1 cellular context compared by ENCODE assay signal in the genomic region with DNA sequence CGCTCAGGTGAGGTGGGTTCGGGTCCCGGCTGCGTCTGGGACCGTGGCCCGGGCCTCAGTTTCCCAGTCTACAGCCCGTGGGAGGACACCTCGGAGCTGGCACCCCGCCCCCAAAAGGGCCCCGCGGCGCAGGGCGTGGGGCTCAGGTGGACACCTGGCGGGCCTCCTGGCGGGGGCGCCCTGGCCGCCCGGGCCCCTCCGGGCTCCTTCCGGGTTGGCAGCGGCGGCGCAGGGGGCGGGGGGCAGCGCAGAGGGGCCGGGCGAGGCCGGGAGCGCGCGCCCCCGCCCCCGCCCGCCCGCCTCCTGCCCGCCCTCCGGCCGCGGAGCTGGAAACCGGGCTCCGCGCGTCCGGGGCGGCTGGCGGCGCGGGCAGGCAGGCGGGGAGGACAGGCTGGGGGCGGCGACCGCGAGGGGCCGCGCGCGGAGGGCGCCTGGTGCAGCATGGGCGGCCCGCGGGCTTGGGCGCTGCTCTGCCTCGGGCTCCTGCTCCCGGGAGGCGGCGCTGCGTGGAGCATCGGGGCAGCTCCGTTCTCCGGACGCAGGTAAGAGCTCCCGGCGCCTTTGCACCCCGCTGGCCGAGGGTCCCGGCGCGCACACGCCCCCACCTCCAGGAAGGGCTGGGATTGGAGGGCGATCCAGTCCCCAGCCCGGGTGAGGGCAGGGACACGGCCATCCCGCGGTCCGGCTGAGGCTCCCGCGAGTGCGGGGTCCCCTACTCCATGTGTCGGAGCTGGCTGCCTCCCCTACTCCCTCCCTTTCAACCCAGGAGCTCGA.
A peak's percentile ranks its signal among the peaks of the same experiment; 100 is the strongest.
TF ChIP-seq lines count a peak whose summit lies in the region.

A gene (plus strand): TSS at position 299 of the 774 bp plus-strand sequence. CDS start 143 bp downstream, at position 442.

TF ChIP-seq in HepG2, 621 proteins besides CTCF, POLR2A, EP300 and RAD21 (continued from another document):
- 0 out of 2 replicates have a peak, but pooled peaks have one; percentile 54 for TF ChIP-seq ZNF746 (CRISPR knock-in tag; IDR thresholded peaks at IDR 0.05)
- no peak for TF ChIP-seq KLF12 (CRISPR knock-in tag; IDR thresholded peaks at IDR 0.05; ENCODE audit: borderline replicate concordance)
- TF ChIP-seq, protein P1, sequence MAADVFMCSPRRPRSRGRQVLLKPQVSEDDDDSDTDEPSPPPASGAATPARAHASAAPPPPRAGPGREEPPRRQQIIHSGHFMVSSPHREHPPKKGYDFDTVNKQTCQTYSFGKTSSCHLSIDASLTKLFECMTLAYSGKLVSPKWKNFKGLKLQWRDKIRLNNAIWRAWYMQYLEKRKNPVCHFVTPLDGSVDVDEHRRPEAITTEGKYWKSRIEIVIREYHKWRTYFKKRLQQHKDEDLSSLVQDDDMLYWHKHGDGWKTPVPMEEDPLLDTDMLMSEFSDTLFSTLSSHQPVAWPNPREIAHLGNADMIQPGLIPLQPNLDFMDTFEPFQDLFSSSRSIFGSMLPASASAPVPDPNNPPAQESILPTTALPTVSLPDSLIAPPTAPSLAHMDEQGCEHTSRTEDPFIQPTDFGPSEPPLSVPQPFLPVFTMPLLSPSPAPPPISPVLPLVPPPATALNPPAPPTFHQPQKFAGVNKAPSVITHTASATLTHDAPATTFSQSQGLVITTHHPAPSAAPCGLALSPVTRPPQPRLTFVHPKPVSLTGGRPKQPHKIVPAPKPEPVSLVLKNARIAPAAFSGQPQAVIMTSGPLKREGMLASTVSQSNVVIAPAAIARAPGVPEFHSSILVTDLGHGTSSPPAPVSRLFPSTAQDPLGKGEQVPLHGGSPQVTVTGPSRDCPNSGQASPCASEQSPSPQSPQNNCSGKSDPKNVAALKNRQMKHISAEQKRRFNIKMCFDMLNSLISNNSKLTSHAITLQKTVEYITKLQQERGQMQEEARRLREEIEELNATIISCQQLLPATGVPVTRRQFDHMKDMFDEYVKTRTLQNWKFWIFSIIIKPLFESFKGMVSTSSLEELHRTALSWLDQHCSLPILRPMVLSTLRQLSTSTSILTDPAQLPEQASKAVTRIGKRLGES (CRISPR knock-in tag; IDR thresholded peaks at IDR 0.05; ENCODE audit: borderline replicate concordance): no peak
- TF ChIP-seq, protein P2, sequence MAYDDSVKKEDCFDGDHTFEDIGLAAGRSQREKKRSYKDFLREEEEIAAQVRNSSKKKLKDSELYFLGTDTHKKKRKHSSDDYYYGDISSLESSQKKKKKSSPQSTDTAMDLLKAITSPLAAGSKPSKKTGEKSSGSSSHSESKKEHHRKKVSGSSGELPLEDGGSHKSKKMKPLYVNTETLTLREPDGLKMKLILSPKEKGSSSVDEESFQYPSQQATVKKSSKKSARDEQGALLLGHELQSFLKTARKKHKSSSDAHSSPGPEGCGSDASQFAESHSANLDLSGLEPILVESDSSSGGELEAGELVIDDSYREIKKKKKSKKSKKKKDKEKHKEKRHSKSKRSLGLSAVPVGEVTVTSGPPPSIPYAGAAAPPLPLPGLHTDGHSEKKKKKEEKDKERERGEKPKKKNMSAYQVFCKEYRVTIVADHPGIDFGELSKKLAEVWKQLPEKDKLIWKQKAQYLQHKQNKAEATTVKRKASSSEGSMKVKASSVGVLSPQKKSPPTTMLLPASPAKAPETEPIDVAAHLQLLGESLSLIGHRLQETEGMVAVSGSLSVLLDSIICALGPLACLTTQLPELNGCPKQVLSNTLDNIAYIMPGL (CRISPR knock-in tag; IDR thresholded peaks at IDR 0.05; ENCODE audit: borderline replicate concordance in 1 of 2, low read depth in 1 of 2): 0 out of 4 replicates have a peak, but pooled peaks of 1 of the 2 experiments have one; percentile 45
- TF ChIP-seq HNRNPK (IDR thresholded peaks at IDR 0.05; ENCODE audit: low read depth, low read length, poor library complexity, severe bottlenecking): peak; percentile 31
- TF ChIP-seq ZNF777 (CRISPR knock-in tag; IDR thresholded peaks at IDR 0.05): 0 out of 2 replicates have a peak, but pooled peaks have one; percentile 42
- TF ChIP-seq STAG1 (CRISPR knock-in tag; IDR thresholded peaks at IDR 0.05): peak; percentile 26
- TF ChIP-seq ZNF761 (CRISPR knock-in tag; conservative IDR thresholded peaks at IDR 0.05): 0 out of 2 replicates have a peak, but pooled peaks have one; percentile 40
- TF ChIP-seq ZSCAN31 (CRISPR knock-in tag; IDR thresholded peaks at IDR 0.05; ENCODE audit: low read depth): peak; percentile 30; the same call in 1 of the 2 replicates
- no peak for TF ChIP-seq EHMT2 (IDR thresholded peaks at IDR 0.05; ENCODE audit: borderline replicate concordance, low read depth, low read length)
- TF ChIP-seq, protein P3, sequence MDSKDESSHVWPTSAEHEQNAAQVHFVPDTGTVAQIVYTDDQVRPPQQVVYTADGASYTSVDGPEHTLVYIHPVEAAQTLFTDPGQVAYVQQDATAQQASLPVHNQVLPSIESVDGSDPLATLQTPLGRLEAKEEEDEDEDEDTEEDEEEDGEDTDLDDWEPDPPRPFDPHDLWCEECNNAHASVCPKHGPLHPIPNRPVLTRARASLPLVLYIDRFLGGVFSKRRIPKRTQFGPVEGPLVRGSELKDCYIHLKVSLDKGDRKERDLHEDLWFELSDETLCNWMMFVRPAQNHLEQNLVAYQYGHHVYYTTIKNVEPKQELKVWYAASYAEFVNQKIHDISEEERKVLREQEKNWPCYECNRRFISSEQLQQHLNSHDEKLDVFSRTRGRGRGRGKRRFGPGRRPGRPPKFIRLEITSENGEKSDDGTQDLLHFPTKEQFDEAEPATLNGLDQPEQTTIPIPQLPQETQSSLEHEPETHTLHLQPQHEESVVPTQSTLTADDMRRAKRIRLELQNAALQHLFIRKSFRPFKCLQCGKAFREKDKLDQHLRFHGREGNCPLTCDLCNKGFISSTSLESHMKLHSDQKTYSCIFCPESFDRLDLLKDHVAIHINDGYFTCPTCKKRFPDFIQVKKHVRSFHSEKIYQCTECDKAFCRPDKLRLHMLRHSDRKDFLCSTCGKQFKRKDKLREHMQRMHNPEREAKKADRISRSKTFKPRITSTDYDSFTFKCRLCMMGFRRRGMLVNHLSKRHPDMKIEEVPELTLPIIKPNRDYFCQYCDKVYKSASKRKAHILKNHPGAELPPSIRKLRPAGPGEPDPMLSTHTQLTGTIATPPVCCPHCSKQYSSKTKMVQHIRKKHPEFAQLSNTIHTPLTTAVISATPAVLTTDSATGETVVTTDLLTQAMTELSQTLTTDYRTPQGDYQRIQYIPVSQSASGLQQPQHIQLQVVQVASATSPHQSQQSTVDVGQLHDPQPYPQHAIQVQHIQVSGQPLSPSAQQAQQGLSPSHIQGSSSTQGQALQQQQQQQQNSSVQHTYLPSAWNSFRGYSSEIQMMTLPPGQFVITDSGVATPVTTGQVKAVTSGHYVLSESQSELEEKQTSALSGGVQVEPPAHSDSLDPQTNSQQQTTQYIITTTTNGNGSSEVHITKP (CRISPR knock-in tag; IDR thresholded peaks at IDR 0.05; ENCODE audit: low read depth): no peak
- TF ChIP-seq, protein P4, sequence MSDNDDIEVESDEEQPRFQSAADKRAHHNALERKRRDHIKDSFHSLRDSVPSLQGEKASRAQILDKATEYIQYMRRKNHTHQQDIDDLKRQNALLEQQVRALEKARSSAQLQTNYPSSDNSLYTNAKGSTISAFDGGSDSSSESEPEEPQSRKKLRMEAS (IDR thresholded peaks at IDR 0.05): peak; percentile 54; the same call in 1 of the 2 replicates
- 0 out of 2 replicates have a peak, but pooled peaks have one; percentile 17 for TF ChIP-seq RBFOX2 (IDR thresholded peaks at IDR 0.05; ENCODE audit: low read depth, low read length)
- TF ChIP-seq, protein P5, sequence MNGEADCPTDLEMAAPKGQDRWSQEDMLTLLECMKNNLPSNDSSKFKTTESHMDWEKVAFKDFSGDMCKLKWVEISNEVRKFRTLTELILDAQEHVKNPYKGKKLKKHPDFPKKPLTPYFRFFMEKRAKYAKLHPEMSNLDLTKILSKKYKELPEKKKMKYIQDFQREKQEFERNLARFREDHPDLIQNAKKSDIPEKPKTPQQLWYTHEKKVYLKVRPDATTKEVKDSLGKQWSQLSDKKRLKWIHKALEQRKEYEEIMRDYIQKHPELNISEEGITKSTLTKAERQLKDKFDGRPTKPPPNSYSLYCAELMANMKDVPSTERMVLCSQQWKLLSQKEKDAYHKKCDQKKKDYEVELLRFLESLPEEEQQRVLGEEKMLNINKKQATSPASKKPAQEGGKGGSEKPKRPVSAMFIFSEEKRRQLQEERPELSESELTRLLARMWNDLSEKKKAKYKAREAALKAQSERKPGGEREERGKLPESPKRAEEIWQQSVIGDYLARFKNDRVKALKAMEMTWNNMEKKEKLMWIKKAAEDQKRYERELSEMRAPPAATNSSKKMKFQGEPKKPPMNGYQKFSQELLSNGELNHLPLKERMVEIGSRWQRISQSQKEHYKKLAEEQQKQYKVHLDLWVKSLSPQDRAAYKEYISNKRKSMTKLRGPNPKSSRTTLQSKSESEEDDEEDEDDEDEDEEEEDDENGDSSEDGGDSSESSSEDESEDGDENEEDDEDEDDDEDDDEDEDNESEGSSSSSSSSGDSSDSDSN (CRISPR knock-in tag; IDR thresholded peaks at IDR 0.05): peak; percentile 70; the same call in 1 of the 2 replicates
- TF ChIP-seq, protein P6, sequence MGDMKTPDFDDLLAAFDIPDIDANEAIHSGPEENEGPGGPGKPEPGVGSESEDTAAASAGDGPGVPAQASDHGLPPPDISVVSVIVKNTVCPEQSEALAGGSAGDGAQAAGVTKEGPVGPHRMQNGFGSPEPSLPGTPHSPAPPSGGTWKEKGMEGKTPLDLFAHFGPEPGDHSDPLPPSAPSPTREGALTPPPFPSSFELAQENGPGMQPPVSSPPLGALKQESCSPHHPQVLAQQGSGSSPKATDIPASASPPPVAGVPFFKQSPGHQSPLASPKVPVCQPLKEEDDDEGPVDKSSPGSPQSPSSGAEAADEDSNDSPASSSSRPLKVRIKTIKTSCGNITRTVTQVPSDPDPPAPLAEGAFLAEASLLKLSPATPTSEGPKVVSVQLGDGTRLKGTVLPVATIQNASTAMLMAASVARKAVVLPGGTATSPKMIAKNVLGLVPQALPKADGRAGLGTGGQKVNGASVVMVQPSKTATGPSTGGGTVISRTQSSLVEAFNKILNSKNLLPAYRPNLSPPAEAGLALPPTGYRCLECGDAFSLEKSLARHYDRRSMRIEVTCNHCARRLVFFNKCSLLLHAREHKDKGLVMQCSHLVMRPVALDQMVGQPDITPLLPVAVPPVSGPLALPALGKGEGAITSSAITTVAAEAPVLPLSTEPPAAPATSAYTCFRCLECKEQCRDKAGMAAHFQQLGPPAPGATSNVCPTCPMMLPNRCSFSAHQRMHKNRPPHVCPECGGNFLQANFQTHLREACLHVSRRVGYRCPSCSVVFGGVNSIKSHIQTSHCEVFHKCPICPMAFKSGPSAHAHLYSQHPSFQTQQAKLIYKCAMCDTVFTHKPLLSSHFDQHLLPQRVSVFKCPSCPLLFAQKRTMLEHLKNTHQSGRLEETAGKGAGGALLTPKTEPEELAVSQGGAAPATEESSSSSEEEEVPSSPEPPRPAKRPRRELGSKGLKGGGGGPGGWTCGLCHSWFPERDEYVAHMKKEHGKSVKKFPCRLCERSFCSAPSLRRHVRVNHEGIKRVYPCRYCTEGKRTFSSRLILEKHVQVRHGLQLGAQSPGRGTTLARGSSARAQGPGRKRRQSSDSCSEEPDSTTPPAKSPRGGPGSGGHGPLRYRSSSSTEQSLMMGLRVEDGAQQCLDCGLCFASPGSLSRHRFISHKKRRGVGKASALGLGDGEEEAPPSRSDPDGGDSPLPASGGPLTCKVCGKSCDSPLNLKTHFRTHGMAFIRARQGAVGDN (CRISPR knock-in tag; IDR thresholded peaks at IDR 0.05): peak; percentile 57
- TF ChIP-seq HNRNPLL (IDR thresholded peaks at IDR 0.05; ENCODE audit: low read depth, low read length, poor library complexity, severe bottlenecking): peak; percentile 29
- TF ChIP-seq, protein P7, sequence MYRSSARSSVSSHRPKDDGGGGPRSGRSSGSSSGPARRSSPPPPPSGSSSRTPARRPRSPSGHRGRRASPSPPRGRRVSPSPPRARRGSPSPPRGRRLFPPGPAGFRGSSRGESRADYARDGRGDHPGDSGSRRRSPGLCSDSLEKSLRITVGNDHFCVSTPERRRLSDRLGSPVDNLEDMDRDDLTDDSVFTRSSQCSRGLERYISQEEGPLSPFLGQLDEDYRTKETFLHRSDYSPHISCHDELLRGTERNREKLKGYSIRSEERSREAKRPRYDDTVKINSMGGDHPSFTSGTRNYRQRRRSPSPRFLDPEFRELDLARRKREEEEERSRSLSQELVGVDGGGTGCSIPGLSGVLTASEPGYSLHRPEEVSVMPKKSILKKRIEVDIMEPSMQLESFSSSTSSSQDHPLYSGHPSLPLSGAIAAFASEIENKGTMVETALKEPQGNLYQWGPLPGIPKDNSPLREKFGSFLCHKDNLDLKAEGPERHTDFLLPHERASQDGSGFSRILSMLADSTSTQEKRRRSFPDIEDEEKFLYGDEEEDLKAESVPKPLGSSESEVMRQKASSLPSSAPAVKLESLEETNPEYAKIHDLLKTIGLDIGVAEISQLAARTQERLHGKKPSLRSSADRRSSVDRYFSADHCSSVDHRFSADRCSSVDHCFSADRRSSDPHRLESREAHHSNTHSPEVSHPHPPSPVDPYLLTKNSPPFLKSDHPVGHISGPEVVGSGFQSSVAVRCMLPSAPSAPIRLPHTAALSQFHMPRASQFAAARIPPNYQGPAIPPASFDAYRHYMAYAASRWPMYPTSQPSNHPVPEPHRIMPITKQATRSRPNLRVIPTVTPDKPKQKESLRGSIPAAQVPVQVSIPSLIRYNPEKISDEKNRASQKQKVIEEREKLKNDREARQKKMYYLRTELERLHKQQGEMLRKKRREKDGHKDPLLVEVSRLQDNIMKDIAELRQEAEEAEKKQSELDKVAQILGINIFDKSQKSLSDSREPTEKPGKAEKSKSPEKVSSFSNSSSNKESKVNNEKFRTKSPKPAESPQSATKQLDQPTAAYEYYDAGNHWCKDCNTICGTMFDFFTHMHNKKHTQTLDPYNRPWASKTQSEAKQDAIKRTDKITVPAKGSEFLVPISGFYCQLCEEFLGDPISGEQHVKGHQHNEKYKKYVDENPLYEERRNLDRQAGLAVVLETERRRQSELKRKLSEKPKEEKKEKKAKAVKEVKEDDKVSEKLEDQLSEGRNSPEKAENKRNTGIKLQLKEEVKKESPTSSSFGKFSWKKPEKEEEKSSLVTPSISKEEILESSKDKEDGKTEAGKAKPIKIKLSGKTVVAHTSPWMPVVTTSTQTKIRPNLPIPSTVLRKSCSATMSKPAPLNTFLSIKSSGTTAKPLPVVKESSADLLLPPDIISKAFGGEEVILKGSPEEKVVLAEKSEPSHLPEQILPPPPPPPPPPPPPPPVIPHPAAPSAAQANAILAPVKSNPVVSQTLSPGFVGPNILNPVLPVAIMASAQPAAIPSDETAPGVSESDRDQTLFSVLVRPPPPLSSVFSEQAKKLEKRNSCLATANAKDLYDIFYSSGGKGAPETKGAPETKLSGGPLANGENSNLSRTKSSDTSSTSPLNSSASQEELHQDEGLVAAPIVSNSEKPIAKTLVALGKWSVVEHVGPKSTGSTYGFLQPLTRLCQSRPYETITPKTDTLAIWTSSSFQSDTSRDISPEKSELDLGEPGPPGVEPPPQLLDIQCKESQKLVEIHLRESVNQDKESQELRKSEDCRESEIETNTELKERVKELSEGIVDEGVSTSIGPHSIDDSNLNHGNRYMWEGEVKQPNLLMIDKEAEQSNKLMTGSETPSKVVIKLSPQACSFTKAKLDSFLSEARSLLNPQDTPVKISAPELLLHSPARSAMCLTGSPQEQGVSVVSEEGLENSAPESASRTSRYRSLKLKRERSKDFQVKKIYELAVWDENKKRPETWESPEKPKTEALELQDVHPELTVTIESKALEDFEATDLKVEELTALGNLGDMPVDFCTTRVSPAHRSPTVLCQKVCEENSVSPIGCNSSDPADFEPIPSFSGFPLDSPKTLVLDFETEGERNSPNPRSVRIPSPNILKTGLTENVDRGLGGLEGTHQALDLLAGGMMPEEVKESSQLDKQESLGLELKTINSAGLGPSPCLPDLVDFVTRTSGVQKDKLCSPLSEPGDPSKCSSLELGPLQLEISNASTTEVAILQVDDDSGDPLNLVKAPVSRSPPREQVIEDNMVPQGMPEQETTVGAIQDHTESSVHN (CRISPR knock-in tag; IDR thresholded peaks at IDR 0.05): no peak
- 0 out of 2 replicates have a peak, but pooled peaks have one; percentile 15 for TF ChIP-seq ZBTB7A (CRISPR knock-in tag; IDR thresholded peaks at IDR 0.05)
